In the genomic region with DNA sequence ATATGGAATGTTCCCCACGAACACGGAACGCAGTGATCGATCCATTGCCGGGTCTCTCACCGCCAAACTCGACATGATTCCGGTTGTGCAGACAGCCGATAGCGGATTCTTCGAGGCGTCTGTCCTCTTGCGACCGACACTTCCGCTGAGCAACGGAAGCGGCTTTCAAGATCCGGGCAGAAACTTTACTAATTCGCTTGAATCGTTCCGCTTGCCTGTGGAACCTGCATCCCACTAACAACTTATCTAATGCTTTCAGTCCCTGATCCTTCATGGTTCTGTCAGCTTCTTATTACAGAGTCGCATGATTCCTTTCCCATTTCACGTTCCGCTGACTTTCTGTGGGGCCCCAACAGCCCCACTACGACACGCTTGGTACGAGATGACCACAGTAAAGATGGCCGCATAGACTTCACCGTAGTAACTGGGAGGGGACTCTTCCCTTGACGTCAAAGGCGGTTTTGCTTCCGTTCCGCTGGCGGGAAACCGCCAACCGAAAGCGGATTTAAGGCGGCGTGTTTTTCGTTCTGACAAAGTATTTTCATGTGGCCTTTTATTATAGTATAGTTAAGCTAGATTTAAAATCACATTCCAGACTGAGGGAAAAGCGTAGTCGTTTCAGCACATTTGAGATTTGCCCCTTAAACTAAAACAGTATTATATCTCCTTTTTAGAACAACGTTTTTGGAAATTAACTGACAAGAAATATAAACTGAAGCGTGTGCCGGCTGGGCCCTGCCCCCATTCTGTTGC, we compare ENCODE assay signal across 8 cellular contexts. TPM values are rescaled to one million over a fixed set of nuclear protein-coding genes. Genes with fewer than 3 reads are reported as not detected.
DNase-seq lines count a peak whose midpoint lies in the region; ATAC-seq and TF ChIP-seq lines count a peak whose summit lies in the region.

A gene with protein sequence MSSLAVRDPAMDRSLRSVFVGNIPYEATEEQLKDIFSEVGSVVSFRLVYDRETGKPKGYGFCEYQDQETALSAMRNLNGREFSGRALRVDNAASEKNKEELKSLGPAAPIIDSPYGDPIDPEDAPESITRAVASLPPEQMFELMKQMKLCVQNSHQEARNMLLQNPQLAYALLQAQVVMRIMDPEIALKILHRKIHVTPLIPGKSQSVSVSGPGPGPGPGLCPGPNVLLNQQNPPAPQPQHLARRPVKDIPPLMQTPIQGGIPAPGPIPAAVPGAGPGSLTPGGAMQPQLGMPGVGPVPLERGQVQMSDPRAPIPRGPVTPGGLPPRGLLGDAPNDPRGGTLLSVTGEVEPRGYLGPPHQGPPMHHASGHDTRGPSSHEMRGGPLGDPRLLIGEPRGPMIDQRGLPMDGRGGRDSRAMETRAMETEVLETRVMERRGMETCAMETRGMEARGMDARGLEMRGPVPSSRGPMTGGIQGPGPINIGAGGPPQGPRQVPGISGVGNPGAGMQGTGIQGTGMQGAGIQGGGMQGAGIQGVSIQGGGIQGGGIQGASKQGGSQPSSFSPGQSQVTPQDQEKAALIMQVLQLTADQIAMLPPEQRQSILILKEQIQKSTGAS (minus strand): TSS at position 121 of the 753 bp plus-strand sequence. CDS start 46 bp downstream, at position 75.

- peaks cover 12% of the 10 kb centered on the region for H3K36me3 ChIP-seq in NT2/D1 (ENCODE audit: insufficient read depth, insufficient read length, low read length)
- H3K36me3 ChIP-seq in endodermal cell (ENCODE audit: control insufficient read depth, insufficient read depth, low read length): peaks cover 27% of the 10 kb centered on the region

- DNase-seq in COLO829 (ENCODE audit: low spot score) (peak; percentile 40), HUDEP-2 (lab: John Stamatoyannopoulos, UW; ENCODE audit: unreplicated experiment in 76 of 76) (peak; percentile 21 to 94 (median 80)), NT2/D1 (ENCODE audit: low read depth, low spot score) (peak; percentile 54), endodermal cell (peak; percentile 93), mesenteric fat pad (ENCODE audit: low spot score) (peak; percentile 93)
- peak; percentile 83 for DNase-seq in activated CD8-positive, alpha-beta memory T cell treated with anti-CD3 and anti-CD28 coated beads, Interleukin-2, amount 50 U/mL, for 1 hour (ENCODE audit: extremely low read depth)
- DNase-seq in stimulated activated CD8-positive, alpha-beta memory T cell treated with anti-CD3 and anti-CD28 coated beads, Interleukin-15, amount 100 ng/mL, for 24 hours (ENCODE audit: low read depth): peak; percentile 74

- H3K36me3 Mint-ChIP-seq in endodermal cell (ENCODE audit: low read depth): peaks cover 10% of the 10 kb centered on the region

- peak within 1 kb of the TSS; percentile 98 for H3K27ac ChIP-seq in endodermal cell (ENCODE audit: low read depth, low read length)

- H3K4me1 ChIP-seq in NT2/D1 (ENCODE audit: insufficient read depth, insufficient read length): no peaks in the 10 kb centered on the region
- H3K4me1 ChIP-seq in endodermal cell (ENCODE audit: control insufficient read depth, insufficient read depth, low read length): peaks cover 9% of the 10 kb centered on the region

- H3K4me3 ChIP-seq in NT2/D1 (ENCODE audit: insufficient read length, low read depth) (peak within 1 kb of the TSS; percentile 53), endodermal cell (ENCODE audit: low read length) (peak within 1 kb of the TSS; percentile 97)

- H3K27ac Mint-ChIP-seq in endodermal cell: peak within 1 kb of the TSS; percentile 100

- no peak for TF ChIP-seq CTCF in endodermal cell (conservative IDR thresholded peaks at IDR 0.05)

- ATAC-seq in GM21381 (IDR thresholded peaks at IDR 0.05; ENCODE audit: unreplicated experiment): peak; percentile 94

- H3K27me3 Mint-ChIP-seq in endodermal cell (ENCODE audit: insufficient read depth): no peaks in the 10 kb centered on the region

- no peaks in the 10 kb centered on the region for H3K9me3 Mint-ChIP-seq in endodermal cell

- peak within 1 kb of the TSS; percentile 98 for H3K4me3 Mint-ChIP-seq in endodermal cell

- WGBS in endodermal cell (ENCODE audit: insufficient coverage in 1 of 2, insufficient read length in 1 of 2), 2 experiments: 1% methylated on average over 28 to 45 of the region's 45 CpGs

- H3K9me3 ChIP-seq in NT2/D1 (ENCODE audit: insufficient read depth, low read length) (peaks cover 10% of the 10 kb centered on the region; the same call in 1 of the 2 replicates), endodermal cell (ENCODE audit: control insufficient read depth, low read length) (no peaks in the 10 kb centered on the region)

- H3K4me1 Mint-ChIP-seq in endodermal cell: peaks cover 30% of the 10 kb centered on the region

- peak within 1 kb of the TSS; percentile 70 for H3K9ac ChIP-seq in NT2/D1 (ENCODE audit: insufficient read length, low read depth)
- H3K9ac ChIP-seq in endodermal cell (ENCODE audit: extremely low read depth, low read length, poor library complexity, severe bottlenecking): peak within 1 kb of the TSS; percentile 96

- H3K27me3 ChIP-seq in NT2/D1 (ENCODE audit: insufficient read depth, insufficient read length) (no peaks in the 10 kb centered on the region), endodermal cell (ENCODE audit: control insufficient read depth, insufficient read depth, low read length, poor library complexity, severe bottlenecking) (no peaks in the 10 kb centered on the region)

RNA-seq across cellular contexts. Expression of the gene that starts here (rescaled TPM):
- total RNA-seq in endodermal cell (10 to 100 TPM; 26.9 to 32.9 TPM), mesenteric fat pad (28.0 TPM)
- polyA plus RNA-seq in endodermal cell (2013, experiment 1 of 2): 24.9 TPM
- 22.3 TPM for polyA plus RNA-seq in endodermal cell (2013, experiment 2 of 2)

Comparison
In these comparisons a context has a peak if more than half of its experiments do, and no peak if none do; other contexts are left out.
1. Peak in every context shown above with its lines: DNase-seq, ATAC-seq, H3K4me3 ChIP-seq and H3K27ac ChIP-seq.
2. DNase-seq: peak in every context shown above with its lines; median percentile 93 in endodermal cell; 93 in mesenteric fat pad; 83 in activated CD8-positive, alpha-beta memory T cell treated with anti-CD3 and anti-CD28 coated beads, Interleukin-2, amount 50 U/mL, for 1 hour; 80 in HUDEP-2; 74 in stimulated activated CD8-positive, alpha-beta memory T cell treated with anti-CD3 and anti-CD28 coated beads, Interleukin-15, amount 100 ng/mL, for 24 hours; 54 in NT2/D1; 40 in COLO829.